In genomic region chr7:106659369-106659962, GRCh38 we compare ENCODE assay signal across 8 cellular contexts. TPM values are rescaled to one million over a fixed set of nuclear protein-coding genes. Genes with fewer than 3 reads are reported as not detected.
DNase-seq lines count a peak whose midpoint lies in the region; ATAC-seq lines count a peak whose summit lies in the region.

No MANE protein-coding gene starts in this region.

- H3K9me3 ChIP-seq in stomach smooth muscle (ENCODE audit: control insufficient read depth in 2 of 2, low read length in 2 of 2), result no peaks in the 10 kb centered on the region

- H3K27me3 ChIP-seq in stomach smooth muscle (ENCODE audit: control insufficient read depth in 1 of 2, insufficient read depth in 2 of 2, low read length in 2 of 2), result no peaks in the 10 kb centered on the region

- peak overlapping the region; percentile 79 for H3K27ac Mint-ChIP-seq in T-helper 2 cell treated with Interferon-gamma antibody and Interleukin-4, amounts not matched to agents 5 μg/mL and 100 μg/mL, for 36 hours
- H3K27ac Mint-ChIP-seq in activated T-helper 1 cell treated with anti-CD3 and anti-CD28 coated beads, Interleukin-12 subunit alpha, Interleukin-12 subunit beta, Interleukin-2, Interleukin-4 antibody, amounts not matched to agents 30 ng/mL and 10 ng/mL and 1 ng/mL, durations not matched to agents 14 hours and 24 hours and 36 hours, result peak overlapping the region; percentile 92
- peak overlapping the region; percentile 73 to 93 (median 82) for H3K27ac Mint-ChIP-seq in immature natural killer cell

- ATAC-seq in HG02759 (IDR thresholded peaks at IDR 0.05; ENCODE audit: unreplicated experiment), result no peak

- peak overlapping the region; percentile 75 for H3K27ac ChIP-seq in stomach smooth muscle (ENCODE audit: low read length)

- peaks cover 4% of the 10 kb centered on the region for H3K9me3 Mint-ChIP-seq in T-helper 2 cell treated with Interferon-gamma antibody and Interleukin-4, amounts not matched to agents 5 μg/mL and 100 μg/mL, for 36 hours
- H3K9me3 Mint-ChIP-seq in activated T-helper 1 cell treated with anti-CD3 and anti-CD28 coated beads, Interleukin-12 subunit alpha, Interleukin-12 subunit beta, Interleukin-2, Interleukin-4 antibody, amounts not matched to agents 30 ng/mL and 10 ng/mL and 1 ng/mL, durations not matched to agents 14 hours and 24 hours and 36 hours, result no peaks in the 10 kb centered on the region
- H3K9me3 Mint-ChIP-seq in immature natural killer cell, result no peaks in the 10 kb centered on the region

- peaks cover 6% of the 10 kb centered on the region for H3K36me3 Mint-ChIP-seq in T-helper 2 cell treated with Interferon-gamma antibody and Interleukin-4, amounts not matched to agents 5 μg/mL and 100 μg/mL, for 36 hours (ENCODE audit: low read depth)
- peaks cover 2% of the 10 kb centered on the region for H3K36me3 Mint-ChIP-seq in activated T-helper 1 cell treated with anti-CD3 and anti-CD28 coated beads, Interleukin-12 subunit alpha, Interleukin-12 subunit beta, Interleukin-2, Interleukin-4 antibody, amounts not matched to agents 30 ng/mL and 10 ng/mL and 1 ng/mL, durations not matched to agents 14 hours and 24 hours and 36 hours (ENCODE audit: low read depth)
- no peaks in the 10 kb centered on the region for H3K36me3 Mint-ChIP-seq in immature natural killer cell

- no peaks in the 10 kb centered on the region for H3K36me3 ChIP-seq in stomach smooth muscle (ENCODE audit: control insufficient read depth in 2 of 2, insufficient read depth in 2 of 2, low read length in 2 of 2)

- H3K27me3 Mint-ChIP-seq in T-helper 2 cell treated with Interferon-gamma antibody and Interleukin-4, amounts not matched to agents 5 μg/mL and 100 μg/mL, for 36 hours (ENCODE audit: low read depth), result peaks cover 6% of the 10 kb centered on the region
- H3K27me3 Mint-ChIP-seq in activated T-helper 1 cell treated with anti-CD3 and anti-CD28 coated beads, Interleukin-12 subunit alpha, Interleukin-12 subunit beta, Interleukin-2, Interleukin-4 antibody, amounts not matched to agents 30 ng/mL and 10 ng/mL and 1 ng/mL, durations not matched to agents 14 hours and 24 hours and 36 hours (ENCODE audit: insufficient read depth), result peaks cover 4% of the 10 kb centered on the region
- peaks cover 5 to 11% (median 6%) of the 10 kb centered on the region in 3 donors for H3K27me3 Mint-ChIP-seq in immature natural killer cell (ENCODE audit: low read depth in 3 of 3)

- H3K4me3 Mint-ChIP-seq in T-helper 2 cell treated with Interferon-gamma antibody and Interleukin-4, amounts not matched to agents 5 μg/mL and 100 μg/mL, for 36 hours, result peak overlapping the region; percentile 93
- peak overlapping the region; percentile 94 for H3K4me3 Mint-ChIP-seq in activated T-helper 1 cell treated with anti-CD3 and anti-CD28 coated beads, Interleukin-12 subunit alpha, Interleukin-12 subunit beta, Interleukin-2, Interleukin-4 antibody, amounts not matched to agents 30 ng/mL and 10 ng/mL and 1 ng/mL, durations not matched to agents 14 hours and 24 hours and 36 hours
- H3K4me3 Mint-ChIP-seq in immature natural killer cell, result peak overlapping the region; percentile 79 to 90 (median 82)

- peaks cover 7% of the 10 kb centered on the region for H3K4me1 ChIP-seq in stomach smooth muscle (ENCODE audit: control insufficient read depth, insufficient read depth, low read length)

- H3K9ac ChIP-seq in stomach smooth muscle (ENCODE audit: low read length in 2 of 2), result peak overlapping the region; percentile 71 to 81

- DNase-seq in T-helper 2 cell treated with Interferon-gamma antibody and Interleukin-4, amounts not matched to agents 5 μg/mL and 100 μg/mL, for 36 hours (ENCODE audit: low spot score), result no peak
- DNase-seq in T-helper 2 cell (no peak), immature natural killer cell (no peak), NCI-H2196 (lab: John Stamatoyannopoulos, UW; ENCODE audit: unreplicated experiment) (no peak), NCI-H2171 (lab: John Stamatoyannopoulos, UW) (no peak)
- DNase-seq in activated T-helper 1 cell treated with anti-CD3 and anti-CD28 coated beads, Interleukin-12 subunit alpha, Interleukin-12 subunit beta, Interleukin-2, Interleukin-4 antibody, amounts not matched to agents 30 ng/mL and 10 ng/mL and 1 ng/mL, durations not matched to agents 14 hours and 24 hours and 36 hours (ENCODE audit: low spot score), result no peak

- peak overlapping the region; percentile 78 to 89 for H3K4me3 ChIP-seq in stomach smooth muscle (ENCODE audit: low read length in 2 of 2)

- peaks cover 34% of the 10 kb centered on the region for H3K4me1 Mint-ChIP-seq in T-helper 2 cell treated with Interferon-gamma antibody and Interleukin-4, amounts not matched to agents 5 μg/mL and 100 μg/mL, for 36 hours (ENCODE audit: low read depth)
- peaks cover 32% of the 10 kb centered on the region for H3K4me1 Mint-ChIP-seq in activated T-helper 1 cell treated with anti-CD3 and anti-CD28 coated beads, Interleukin-12 subunit alpha, Interleukin-12 subunit beta, Interleukin-2, Interleukin-4 antibody, amounts not matched to agents 30 ng/mL and 10 ng/mL and 1 ng/mL, durations not matched to agents 14 hours and 24 hours and 36 hours (ENCODE audit: low read depth)
- peaks cover 20 to 35% of the 10 kb centered on the region in 2 donors for H3K4me1 Mint-ChIP-seq in immature natural killer cell

- intact Hi-C loops in activated T-helper 1 cell treated with anti-CD3 and anti-CD28 coated beads, Interleukin-12 subunit alpha, Interleukin-12 subunit beta, Interleukin-2, Interleukin-4 antibody, amounts not matched to agents 30 ng/mL and 10 ng/mL and 1 ng/mL, durations not matched to agents 14 hours and 24 hours and 36 hours (cut with micrococcal nuclease), result no loop called here

RNA-seq across cellular contexts. Expression of gene CCDC71L, which starts 1.5 kb away (rescaled TPM):
- 17.9 and 19.0 TPM in 2 replicates for total RNA-seq in activated T-helper 1 cell treated with anti-CD3 and anti-CD28 coated beads, Interleukin-12 subunit alpha, Interleukin-12 subunit beta, Interleukin-2, Interleukin-4 antibody, amounts not matched to agents 30 ng/mL and 10 ng/mL and 1 ng/mL, durations not matched to agents 14 hours and 24 hours and 36 hours
- polyA plus RNA-seq in immature natural killer cell, result 1 to 10 TPM; 2.0 to 5.4 (median 4.6) TPM
